ENCODE assay signal across 33 cellular contexts in the genomic region with DNA sequence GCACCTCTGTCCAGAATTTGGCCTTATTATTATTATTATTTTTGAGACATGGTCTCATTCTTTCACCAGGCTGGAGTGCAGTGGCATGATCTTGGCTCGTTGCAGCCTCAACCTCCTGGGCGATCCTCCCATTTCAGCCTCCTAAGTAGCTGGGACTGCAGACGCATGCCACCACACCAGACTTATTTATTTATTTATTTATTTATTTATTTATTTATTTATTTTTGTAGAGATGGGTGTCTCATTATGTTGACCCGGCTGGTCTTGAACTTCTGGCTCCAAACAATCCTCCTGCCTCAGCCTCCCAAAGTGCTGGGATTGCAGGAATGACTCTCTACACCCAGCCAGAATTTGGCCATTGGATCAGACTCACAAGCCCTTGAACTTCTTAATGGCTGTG. TPM values are rescaled to one million over a fixed set of nuclear protein-coding genes. Genes with fewer than 3 reads are reported as not detected.
"Had no signal": no experiment of that assay in that cellular context is flagged by ENCODE, and none has a peak within 500 bp of the region (broad histone marks: within the 10 kb centered on the region; RNA-seq: fewer than 3 reads in every experiment).

No MANE protein-coding gene starts in this region.

- H3K27me3 Mint-ChIP-seq: type B pancreatic cell had no signal

- H3K9me3 ChIP-seq: gastroesophageal sphincter, heart left ventricle, left lung, prostate gland, sigmoid colon, testis, tibial artery had no signal

- H3K4me3 ChIP-seq: gastroesophageal sphincter, heart left ventricle, left lung, prostate gland, sigmoid colon, testis, tibial artery had no signal

- ATAC-seq: foreskin keratinocyte; gastroesophageal sphincter; heart left ventricle; left cardiac atrium; left lung; naive thymus-derived CD8-positive, alpha-beta T cell; right cardiac atrium; stimulated activated effector memory CD8-positive, alpha-beta T cell treated with anti-CD3 and anti-CD28 coated beads, Interleukin-12 subunit alpha, Interleukin-12 subunit beta, amount 100 ng/mL, for 72 hours; stimulated activated naive CD8-positive, alpha-beta T cell treated with anti-CD3 and anti-CD28 coated beads, Interleukin-15, Interleukin-2, amounts not matched to agents 100 U/mL and 50 U/mL, for 24 hours had no signal

- H3K4me3 Mint-ChIP-seq: naive thymus-derived CD8-positive, alpha-beta T cell; nephron progenitor cell; stimulated activated effector memory CD8-positive, alpha-beta T cell treated with anti-CD3 and anti-CD28 coated beads, Interleukin-12 subunit alpha, Interleukin-12 subunit beta, amount 100 ng/mL, for 72 hours; type B pancreatic cell had no signal

- H3K4me1 Mint-ChIP-seq: nephron progenitor cell; stimulated activated effector memory CD8-positive, alpha-beta T cell treated with anti-CD3 and anti-CD28 coated beads, Interleukin-12 subunit alpha, Interleukin-12 subunit beta, amount 100 ng/mL, for 72 hours had no signal

- H3K9me3 Mint-ChIP-seq: naive thymus-derived CD8-positive, alpha-beta T cell; nephron progenitor cell; stimulated activated effector memory CD8-positive, alpha-beta T cell treated with anti-CD3 and anti-CD28 coated beads, Interleukin-12 subunit alpha, Interleukin-12 subunit beta, amount 100 ng/mL, for 72 hours had no signal

- H3K36me3 ChIP-seq: gastroesophageal sphincter, heart left ventricle, left lung, prostate gland, sigmoid colon, tibial artery had no signal

- H3K36me3 Mint-ChIP-seq: naive thymus-derived CD8-positive, alpha-beta T cell; stimulated activated effector memory CD8-positive, alpha-beta T cell treated with anti-CD3 and anti-CD28 coated beads, Interleukin-12 subunit alpha, Interleukin-12 subunit beta, amount 100 ng/mL, for 72 hours had no signal

- H3K4me1 ChIP-seq: gastroesophageal sphincter, prostate gland, sigmoid colon, testis had no signal

- H3K27ac ChIP-seq: foreskin keratinocyte, gastroesophageal sphincter, heart left ventricle, left lung, prostate gland, sigmoid colon, testis, tibial artery had no signal

- H3K27ac Mint-ChIP-seq: naive thymus-derived CD8-positive, alpha-beta T cell; nephron progenitor cell; stimulated activated effector memory CD8-positive, alpha-beta T cell treated with anti-CD3 and anti-CD28 coated beads, Interleukin-12 subunit alpha, Interleukin-12 subunit beta, amount 100 ng/mL, for 72 hours; type B pancreatic cell had no signal

- DNase-seq: cortex of kidney; foreskin keratinocyte; heart left ventricle; hippocampal formation; left cardiac atrium; left lung; mesendoderm; midbrain; naive thymus-derived CD8-positive, alpha-beta T cell; nephron progenitor cell; nucleus accumbens; right cardiac atrium; sigmoid colon; stimulated activated CD4-positive, alpha-beta T cell treated with anti-CD3 and anti-CD28 coated beads, Interleukin-2, amount 100 ng/mL, for 24 hours; stimulated activated CD4-positive, alpha-beta T cell treated with anti-CD3 and anti-CD28 coated beads, Interleukin-4, amount 100 ng/mL, for 24 hours; stimulated activated naive CD8-positive, alpha-beta T cell treated with anti-CD3 and anti-CD28 coated beads, Interleukin-15, Interleukin-2, amounts not matched to agents 100 U/mL and 50 U/mL, for 24 hours; substantia nigra; testis; tibial artery had no signal

- H3K27me3 ChIP-seq: foreskin keratinocyte, left lung, sigmoid colon, testis, tibial artery had no signal

RNA-seq across cellular contexts. Expression of gene BLNK, which starts 6.4 kb away (rescaled TPM):
- total RNA-seq: dermis microvascular lymphatic vessel endothelial cell, foreskin keratinocyte, lung microvascular endothelial cell, osteocyte had no signal

RNA-seq across cellular contexts. Expression of gene DNTT, which starts 39.3 kb away (rescaled TPM):
- total RNA-seq: dermis microvascular lymphatic vessel endothelial cell; foreskin keratinocyte; gastroesophageal sphincter; heart left ventricle; kidney epithelial cell; left cardiac atrium; left lung; lower leg skin; lung microvascular endothelial cell; mucosa of gallbladder; naive thymus-derived CD8-positive, alpha-beta T cell; osteocyte; prostate gland; renal cortical epithelial cell; right cardiac atrium; sigmoid colon; skeletal muscle tissue; urinary bladder had no signal
- polyA plus RNA-seq: esophagus; foreskin keratinocyte; heart left ventricle; naive thymus-derived CD8-positive, alpha-beta T cell; right cardiac atrium; sigmoid colon; urinary bladder had no signal
